14 cellular contexts compared by ENCODE assay signal in genomic region chr5:53151713-53152458, GRCh38. TPM values are rescaled to one million over a fixed set of nuclear protein-coding genes. Genes with fewer than 3 reads are reported as not detected.
DNase-seq lines count a peak whose midpoint lies in the region; ATAC-seq and TF ChIP-seq lines count a peak whose summit lies in the region.
"Had no signal": no experiment of that assay in that cellular context is flagged by ENCODE, and none has a peak within 500 bp of the region (broad histone marks: within the 10 kb centered on the region; RNA-seq: fewer than 3 reads in every experiment).

No MANE protein-coding gene starts in this region.

- peak; percentile 44 for ATAC-seq in foreskin keratinocyte
- no peak for ATAC-seq in GM21825 (IDR thresholded peaks at IDR 0.05; ENCODE audit: unreplicated experiment)
- ATAC-seq: stimulated activated effector memory CD8-positive, alpha-beta T cell treated with anti-CD3 and anti-CD28 coated beads, Interleukin-12 subunit alpha, Interleukin-12 subunit beta, amount 100 ng/mL, for 72 hours had no signal

- H3K9ac ChIP-seq in GM23248 (no peak overlapping the region), colonic mucosa (ENCODE audit: low read depth in 2 of 2, low read length in 2 of 2) (no peak overlapping the region)

- TF ChIP-seq EP300 in stomach (IDR thresholded peaks at IDR 0.05) = no peak

- H2AFZ ChIP-seq in GM23248 = no peak overlapping the region

- no peaks in the 10 kb centered on the region for H4K20me1 ChIP-seq in GM23248 (ENCODE audit: insufficient read depth)

- in situ Hi-C loops in GM23248 (cut with MboI) = loop anchor here (25.0 kb wide), 1 partner anchor 285 kb away; no protein-coding TSS in a partner anchor

- peaks cover 4% of the 10 kb centered on the region; the same call in 1 of the 2 replicates for H3F3A ChIP-seq in GM23248 (ENCODE audit: insufficient read depth)

- no peak overlapping the region for H3K4me2 ChIP-seq in GM23248 (ENCODE audit: unreplicated experiment)

- H3K4me1 ChIP-seq in GM23248 (ENCODE audit: insufficient read depth) (peaks cover 3% of the 10 kb centered on the region; the same call in 1 of the 2 replicates), foreskin keratinocyte (no peaks in the 10 kb centered on the region), stomach (no peaks in the 10 kb centered on the region), colonic mucosa (no peaks in the 10 kb centered on the region)

- intact Hi-C loops in stomach (cut with DNase I; ENCODE audit: low total_unique reads) (no loop called here), colonic mucosa (cut with DNase I) (no loop called here)

- H3K36me3 ChIP-seq in GM23248 (ENCODE audit: low read depth) (no peaks in the 10 kb centered on the region), stomach (no peaks in the 10 kb centered on the region), colonic mucosa (no peaks in the 10 kb centered on the region)

- DNase-seq in GM23248 (peak; percentile 81), amniotic epithelial cell (ENCODE audit: low read depth) (peak; percentile 81), foreskin keratinocyte (peak in 1 of 2 donors; percentile 54), stomach (peak; percentile 34), colonic mucosa (no peak), NCI-H1048 (lab: John Stamatoyannopoulos, UW) (no peak)
- no peak for DNase-seq in activated naive CD4-positive, alpha-beta T cell treated with anti-CD3 and anti-CD28 coated beads, Interleukin-2, amount 50 U/mL, for 16 hours
- DNase-seq: activated CD8-positive, alpha-beta memory T cell treated with anti-CD3 and anti-CD28 coated beads, Interleukin-2, amount 50 U/mL, for 4 hours; DMS79; endodermal cell; MM.1S; stimulated activated CD4-positive, alpha-beta T cell treated with anti-CD3 and anti-CD28 coated beads, Interleukin-1b, Interleukin-23, amount 100 ng/mL, for 48 hours had no signal

- H3K9me2 ChIP-seq in GM23248 (ENCODE audit: insufficient read depth) = no peaks in the 10 kb centered on the region

- H3K27me3 ChIP-seq in GM23248 (replicated peaks; ENCODE audit: insufficient read depth) (no peaks in the 10 kb centered on the region), foreskin keratinocyte (no peaks in the 10 kb centered on the region), stomach (no peaks in the 10 kb centered on the region), colonic mucosa (no peaks in the 10 kb centered on the region)

- H3K4me3 ChIP-seq in GM23248 = no peak overlapping the region
- H3K4me3 ChIP-seq in stomach = no peak overlapping the region
- H3K4me3 ChIP-seq in colonic mucosa = no peak overlapping the region

- TF ChIP-seq POLR2A in stomach (IDR thresholded peaks at IDR 0.05) = no peak

- H3K79me2 ChIP-seq in GM23248 (ENCODE audit: insufficient read depth) = no peaks in the 10 kb centered on the region

- WGBS in GM23248 (ENCODE audit: low coverage in 1 of 2, low lambda C conversion rate in 2 of 2, missing lambda C conversion rate in 2 of 2), 2 experiments = 74 to 77% methylated on average over 3 of the region's 3 CpGs
- WGBS in stomach, 5 donors = 76 to 88% (median 81%) methylated on average over 3 of the region's 3 CpGs

- TF ChIP-seq CTCF in foreskin keratinocyte (conservative IDR thresholded peaks at IDR 0.05) = no peak
- TF ChIP-seq CTCF in stomach (IDR thresholded peaks at IDR 0.05) = no peak
- no peak for TF ChIP-seq CTCF in colonic mucosa (IDR thresholded peaks at IDR 0.05)

- H3K27ac ChIP-seq in GM23248 (no peak overlapping the region), foreskin keratinocyte (no peak overlapping the region), stomach (no peak overlapping the region), colonic mucosa (no peak overlapping the region)

- H3K9me3 ChIP-seq in GM23248 (ENCODE audit: low read depth) = no peaks in the 10 kb centered on the region
- H3K9me3 ChIP-seq in stomach = no peaks in the 10 kb centered on the region
- H3K9me3 ChIP-seq in colonic mucosa = no peaks in the 10 kb centered on the region

RNA-seq across cellular contexts. Expression of gene MOCS2, which starts 42.3 kb away (rescaled TPM):
- 48.1 and 55.9 TPM in 2 replicates for total RNA-seq in GM23248 (2014; rRNA removed; shearing (Covaris generic))
- polyA plus RNA-seq in GM23248 (2016; fragmentation: Nextera tagmentation; extraction: Ambion mirVana) = 80.5 and 83.7 TPM in 2 replicates
- 47.7 and 48.3 TPM in 2 replicates for total RNA-seq in foreskin keratinocyte
- 46.4 and 49.8 TPM in 2 replicates for polyA plus RNA-seq in foreskin keratinocyte
- total RNA-seq in stomach = 10 to 100 TPM; 15.8 to 41.1 (median 26.6) TPM
- 10 to 100 TPM; 46.1 to 96.4 (median 89.2) TPM for polyA plus RNA-seq in stomach
- total RNA-seq in colonic mucosa = 10 to 100 TPM; 27.8 to 31.6 TPM

Comparison
In these comparisons a context has a peak if more than half of its experiments do, and no peak if none do; other contexts are left out.
1. DNase-seq: peak in GM23248 (single experiment), amniotic epithelial cell (single experiment) and stomach (single experiment); none in colonic mucosa (single experiment), NCI-H1048 (single experiment) and activated naive CD4-positive, alpha-beta T cell treated with anti-CD3 and anti-CD28 coated beads, Interleukin-2, amount 50 U/mL, for 16 hours (single experiment).